Comparison of ENCODE assay signal across 8 cellular contexts in genomic region chr2:97871096-97871780, GRCh38.
DNase-seq lines count a peak whose midpoint lies in the region; ATAC-seq and TF ChIP-seq lines count a peak whose summit lies in the region.

No MANE protein-coding gene starts in this region.

- 91 to 100% methylated on average over 3 to 4 of the region's 4 CpGs for WGBS in endodermal cell (ENCODE audit: insufficient coverage in 1 of 2, insufficient read length in 1 of 2), 2 experiments
- WGBS in trophoblast cell (ENCODE audit: extremely low coverage, insufficient coverage, insufficient read length), result no CpG with 5 or more reads among the region's 4 CpGs

- no peaks in the 10 kb centered on the region for H3K79me1 ChIP-seq in trophoblast cell (ENCODE audit: low read length)

- H3K9me3 ChIP-seq in endodermal cell (ENCODE audit: control insufficient read depth, low read length) (peaks cover 32% of the 10 kb centered on the region), trophoblast cell (ENCODE audit: insufficient read depth, low read depth, low read length) (peaks cover 7% of the 10 kb centered on the region)

- H3K27ac ChIP-seq in endodermal cell (ENCODE audit: low read depth, low read length), result no peak overlapping the region
- H3K27ac ChIP-seq in trophoblast cell (ENCODE audit: low read depth, low read length), result no peak overlapping the region

- H2BK5ac ChIP-seq in trophoblast cell (ENCODE audit: low read depth, low read length, poor library complexity), result no peak overlapping the region

- no peak overlapping the region for H2BK12ac ChIP-seq in trophoblast cell (ENCODE audit: low read length)

- H3K9me3 Mint-ChIP-seq in endodermal cell (peaks cover 42% of the 10 kb centered on the region), CD14-positive monocyte (peaks cover 0 to 6% (median 2%) of the 10 kb centered on the region in 7 donors)

- H3K9ac ChIP-seq in endodermal cell (ENCODE audit: extremely low read depth, low read length, poor library complexity, severe bottlenecking) (no peak overlapping the region), trophoblast cell (ENCODE audit: low read length) (no peak overlapping the region)

- H3K36me3 Mint-ChIP-seq in endodermal cell (ENCODE audit: low read depth), result peaks cover 35% of the 10 kb centered on the region
- H3K36me3 Mint-ChIP-seq in CD14-positive monocyte, result peaks cover 21 to 22% of the 10 kb centered on the region in 2 donors

- H3K27ac Mint-ChIP-seq in endodermal cell, result no peak overlapping the region
- peak overlapping the region in 2 of 7 donors; percentile 9 to 62 for H3K27ac Mint-ChIP-seq in CD14-positive monocyte

- no peak overlapping the region for H2BK120ac ChIP-seq in trophoblast cell (ENCODE audit: insufficient read depth, low read length, poor library complexity)

- no peak overlapping the region for H4K91ac ChIP-seq in trophoblast cell (ENCODE audit: low read depth, low read length)

- H3K79me2 ChIP-seq in trophoblast cell (ENCODE audit: control insufficient read depth, insufficient read depth, low read length, poor library complexity), result no peaks in the 10 kb centered on the region

- H4K8ac ChIP-seq in trophoblast cell (ENCODE audit: low read depth, low read length), result no peak overlapping the region

- H3K36me3 ChIP-seq in endodermal cell (ENCODE audit: control insufficient read depth, insufficient read depth, low read length), result peaks cover 29% of the 10 kb centered on the region
- peaks cover 2 to 5% of the 10 kb centered on the region in 2 experiments for H3K36me3 ChIP-seq in trophoblast cell (ENCODE audit: control insufficient read depth in 1 of 2, insufficient read depth in 2 of 2, low read length in 2 of 2)

- H3K27me3 ChIP-seq in endodermal cell (ENCODE audit: control insufficient read depth, insufficient read depth, low read length, poor library complexity, severe bottlenecking) (no peaks in the 10 kb centered on the region), trophoblast cell (ENCODE audit: insufficient read depth, low read length) (no peaks in the 10 kb centered on the region)

- H3K4me3 Mint-ChIP-seq in endodermal cell, result no peak overlapping the region
- H3K4me3 Mint-ChIP-seq in CD14-positive monocyte, result no peak overlapping the region

- no peaks in the 10 kb centered on the region for H3K27me3 Mint-ChIP-seq in endodermal cell (ENCODE audit: insufficient read depth)
- peaks cover 0 to 3% (median 1%) of the 10 kb centered on the region in 3 donors for H3K27me3 Mint-ChIP-seq in CD14-positive monocyte (ENCODE audit: low read depth in 3 of 3)

- H3K4me3 ChIP-seq in endodermal cell (ENCODE audit: low read length) (peak overlapping the region; percentile 14), trophoblast cell (ENCODE audit: low read depth, low read length) (no peak overlapping the region)

- ATAC-seq in HG02798 (IDR thresholded peaks at IDR 0.05; ENCODE audit: poor library complexity, unreplicated experiment) (no peak), sciatic nerve (no peak)

- TF ChIP-seq CTCF in endodermal cell (conservative IDR thresholded peaks at IDR 0.05), result no peak
- no peak for TF ChIP-seq CTCF in CD14-positive monocyte (IDR thresholded peaks at IDR 0.05)

- no peaks in the 10 kb centered on the region for H3K4me1 ChIP-seq in endodermal cell (ENCODE audit: control insufficient read depth, insufficient read depth, low read length)
- peaks cover 4 to 11% of the 10 kb centered on the region in 2 experiments for H3K4me1 ChIP-seq in trophoblast cell (ENCODE audit: control insufficient read depth in 1 of 2, insufficient read depth in 2 of 2, low read length in 2 of 2)

- H2AFZ ChIP-seq in trophoblast cell (ENCODE audit: insufficient read depth, low read length, poor library complexity), result no peak overlapping the region

- no peak overlapping the region for H4K12ac ChIP-seq in trophoblast cell (ENCODE audit: low read depth, low read length)

- H2AK5ac ChIP-seq in trophoblast cell (ENCODE audit: low read length), result no peak overlapping the region

- no peak overlapping the region for H3K4me2 ChIP-seq in trophoblast cell (ENCODE audit: low read length)

- no peak overlapping the region for H3K23ac ChIP-seq in trophoblast cell (ENCODE audit: low read length)

- H3K4me1 Mint-ChIP-seq in endodermal cell (peaks cover 12% of the 10 kb centered on the region), CD14-positive monocyte (peaks cover 37% of the 10 kb centered on the region)

- H3K4ac ChIP-seq in trophoblast cell (ENCODE audit: low read depth, low read length), result no peak overlapping the region

- no peak overlapping the region for H3K18ac ChIP-seq in trophoblast cell (ENCODE audit: low read length)

- intact Hi-C loops in sciatic nerve (cut with DNase I), result no loop called here
- intact Hi-C loops in CD14-positive monocyte (cut with micrococcal nuclease), result no loop called here

- no peak overlapping the region for H3K14ac ChIP-seq in trophoblast cell (ENCODE audit: low read length)

- DNase-seq in ELF-1 (ENCODE audit: low read depth, low spot score) (peak; percentile 38), M059J (ENCODE audit: low read depth) (peak; percentile 86), endodermal cell (no peak), trophoblast cell (peak; percentile 81 to 82), NCI-H1105 treated with DMSO at 0.1 percent for 48 hours (lab: John Stamatoyannopoulos, UW) (no peak), sciatic nerve (ENCODE audit: low spot score) (no peak), CD14-positive monocyte (ENCODE audit: low spot score) (no peak)

Comparison
In these comparisons a context has a peak if more than half of its experiments do, and no peak if none do; other contexts are left out.
1. DNase-seq: peak in ELF-1 (single experiment), M059J (single experiment) and trophoblast cell (2 of 2); none in endodermal cell (single experiment), NCI-H1105 treated with DMSO at 0.1 percent for 48 hours (single experiment), sciatic nerve (single experiment) and CD14-positive monocyte (single experiment).